Comparison of ENCODE assay signal across 1 cellular context in genomic region chr19:11776669-11777068, GRCh38.
TF ChIP-seq lines count a peak whose summit lies in the region.

No MANE protein-coding gene starts in this region.

TF ChIP-seq in HepG2, 621 proteins besides CTCF, POLR2A, EP300 and RAD21 (continued from another document):
- TF ChIP-seq ZNF574 (CRISPR knock-in tag; IDR thresholded peaks at IDR 0.05), result 0 out of 2 replicates have a peak, but pooled peaks have one; percentile 32
- peak; percentile 93 for TF ChIP-seq ZMYM3 (CRISPR knock-in tag; IDR thresholded peaks at IDR 0.05)
- TF ChIP-seq ZNF761 (CRISPR knock-in tag; conservative IDR thresholded peaks at IDR 0.05), result 0 out of 2 replicates have a peak, but pooled peaks have one; percentile 63
TF ChIP-seq in HepG2: peak in this region for 87; not testable (repeated sequence) for 534.
